Comparison of ENCODE assay signal across 18 cellular contexts in genomic region chr20:2610941-2611720, GRCh38.
"Had no signal": no experiment of that assay in that cellular context is flagged by ENCODE, and none has a peak within 500 bp of the region (broad histone marks: within the 10 kb centered on the region; RNA-seq: fewer than 3 reads in every experiment).

No MANE protein-coding gene starts in this region.

- H3K4me1 ChIP-seq: colonic mucosa, left ventricle myocardium inferior, parathyroid adenoma, thyroid gland had no signal

- ATAC-seq: natural killer cell; stimulated activated effector memory CD8-positive, alpha-beta T cell treated with anti-CD3 and anti-CD28 coated beads, Interleukin-12 subunit alpha, Interleukin-12 subunit beta, amount 100 ng/mL, for 72 hours had no signal

- H3K9me3 ChIP-seq: colonic mucosa, neutrophil, thyroid gland had no signal

- H3K9ac ChIP-seq: parathyroid adenoma had no signal

- H3K27me3 ChIP-seq: colonic mucosa, thyroid gland had no signal

- H3K4me1 Mint-ChIP-seq: activated B cell treated with CpG ODN at 0.5 μM for 24 hours; activated naive CD8-positive, alpha-beta T cell treated with anti-CD3 and anti-CD28 coated beads, Interleukin-2, amount 10 ng/mL, durations not matched to agents 7 days and 5 days; brain; memory B cell; natural killer cell; stimulated activated effector memory CD8-positive, alpha-beta T cell treated with anti-CD3 and anti-CD28 coated beads, Interleukin-12 subunit alpha, Interleukin-12 subunit beta, amount 100 ng/mL, for 72 hours had no signal

- H3K27ac Mint-ChIP-seq: activated B cell treated with CpG ODN at 0.5 μM for 24 hours; activated naive CD8-positive, alpha-beta T cell treated with anti-CD3 and anti-CD28 coated beads, Interleukin-2, amount 10 ng/mL, durations not matched to agents 7 days and 5 days; activated T-helper 1 cell treated with anti-CD3 and anti-CD28 coated beads, Interleukin-12 subunit alpha, Interleukin-12 subunit beta, Interleukin-2, Interleukin-4 antibody, amounts not matched to agents 30 ng/mL and 10 ng/mL and 1 ng/mL, durations not matched to agents 14 hours and 24 hours and 36 hours; brain; memory B cell; natural killer cell; stimulated activated effector memory CD8-positive, alpha-beta T cell treated with anti-CD3 and anti-CD28 coated beads, Interleukin-12 subunit alpha, Interleukin-12 subunit beta, amount 100 ng/mL, for 72 hours had no signal

- H2AFZ ChIP-seq: parathyroid adenoma had no signal

- H3K4me3 Mint-ChIP-seq: activated B cell treated with CpG ODN at 0.5 μM for 24 hours; activated naive CD8-positive, alpha-beta T cell treated with anti-CD3 and anti-CD28 coated beads, Interleukin-2, amount 10 ng/mL, durations not matched to agents 7 days and 5 days; activated T-helper 1 cell treated with anti-CD3 and anti-CD28 coated beads, Interleukin-12 subunit alpha, Interleukin-12 subunit beta, Interleukin-2, Interleukin-4 antibody, amounts not matched to agents 30 ng/mL and 10 ng/mL and 1 ng/mL, durations not matched to agents 14 hours and 24 hours and 36 hours; brain; memory B cell; natural killer cell; stimulated activated effector memory CD8-positive, alpha-beta T cell treated with anti-CD3 and anti-CD28 coated beads, Interleukin-12 subunit alpha, Interleukin-12 subunit beta, amount 100 ng/mL, for 72 hours had no signal

- H3K36me3 ChIP-seq: colonic mucosa, left ventricle myocardium inferior, neutrophil, thyroid gland had no signal

- H3K36me3 Mint-ChIP-seq: activated naive CD8-positive, alpha-beta T cell treated with anti-CD3 and anti-CD28 coated beads, Interleukin-2, amount 10 ng/mL, durations not matched to agents 7 days and 5 days; brain; stimulated activated effector memory CD8-positive, alpha-beta T cell treated with anti-CD3 and anti-CD28 coated beads, Interleukin-12 subunit alpha, Interleukin-12 subunit beta, amount 100 ng/mL, for 72 hours had no signal

- DNase-seq: activated B cell treated with CpG ODN at 0.5 μM for 24 hours; activated CD4-positive, alpha-beta T cell treated with anti-CD3 and anti-CD28 coated beads for 48 hours; activated CD8-positive, alpha-beta memory T cell treated with anti-CD3 and anti-CD28 coated beads, Interleukin-2, amount 50 U/mL, for 48 hours; activated naive CD4-positive, alpha-beta T cell; activated naive CD8-positive, alpha-beta T cell treated with anti-CD3 and anti-CD28 coated beads, Interleukin-2, amount 10 ng/mL, durations not matched to agents 7 days and 5 days; central memory CD4-positive, alpha-beta T cell; colonic mucosa; hypothalamus; kidney; left ventricle myocardium inferior; natural killer cell; thyroid gland had no signal

- H3K27ac ChIP-seq: colonic mucosa, left ventricle myocardium inferior, neutrophil, parathyroid adenoma, thyroid gland had no signal

- H3K4me3 ChIP-seq: colonic mucosa, left ventricle myocardium inferior, thyroid gland had no signal
